Comparison of ENCODE assay signal across 13 cellular contexts in genomic region chr3:43707998-43708397, GRCh38. TPM values are rescaled to one million over a fixed set of nuclear protein-coding genes. Genes with fewer than 3 reads are reported as not detected.
DNase-seq lines count a peak whose midpoint lies in the region; ATAC-seq and TF ChIP-seq lines count a peak whose summit lies in the region.
"Had no signal": no experiment of that assay in that cellular context is flagged by ENCODE, and none has a peak within 500 bp of the region (broad histone marks: within the 10 kb centered on the region; RNA-seq: fewer than 3 reads in every experiment).

No MANE protein-coding gene starts in this region.

- H3K79me2 ChIP-seq in PC-3 (ENCODE audit: low read length) = peaks cover 13% of the 10 kb centered on the region

- H4K20me1 ChIP-seq in PC-3 (ENCODE audit: low read length) = no peaks in the 10 kb centered on the region

- DNase-seq in GM04503 (ENCODE audit: low read depth) (peak; percentile 80), PC-3 (peak; percentile 97), epithelial cell of esophagus (ENCODE audit: low read depth) (peak; percentile 95), pulmonary artery endothelial cell (ENCODE audit: low read depth, low spot score) (peak; percentile 40), NCI-H1048 (lab: John Stamatoyannopoulos, UW) (no peak), NCI-H526 treated with DMSO at 0.1 percent for 48 hours (lab: John Stamatoyannopoulos, UW) (no peak), COR-L47 (lab: John Stamatoyannopoulos, UW) (no peak)
- DNase-seq: left colon; NCI-H187 treated with DMSO at 0.1 percent for 48 hours; stimulated activated naive B cell treated with anti-CD40 and anti-IgM and Interleukin-4, amounts not matched to agents 10 μg/mL and 1 μg/mL and 100 μg/mL, for 72 hours had no signal

- peaks cover 8% of the 10 kb centered on the region for H3F3A ChIP-seq in PC-3 (ENCODE audit: low read length, unreplicated experiment)

- no peak overlapping the region for H2AFZ ChIP-seq in PC-3 (ENCODE audit: low read length)

- CTCF ChIA-PET in PC-3 (lab: Charles Lee) = interaction anchor here (0.5 to 0.7 kb wide), 4 partner anchors 59 to 484 kb away, joined by 3 to 9 read pairs (median 4); no protein-coding TSS in a partner anchor

- H3K4me1 ChIP-seq in PC-3 (ENCODE audit: insufficient read depth, low read length) = peaks cover 37% of the 10 kb centered on the region
- H3K4me1 ChIP-seq: right atrium auricular region had no signal

- H3K9ac ChIP-seq in PC-3 (ENCODE audit: low read length) = no peak overlapping the region

- ATAC-seq in PC-3 (peak; percentile 98), HG02610 (IDR thresholded peaks at IDR 0.05; ENCODE audit: unreplicated experiment) (no peak)
- ATAC-seq: left colon; stimulated activated naive B cell treated with anti-CD40 and anti-IgM and Interleukin-4, amounts not matched to agents 10 μg/mL and 1 μg/mL and 100 μg/mL, for 72 hours had no signal

- TF ChIP-seq CTCF in PC-3 (conservative IDR thresholded peaks at IDR 0.05; ENCODE audit: low read depth, low read length) = no peak
- TF ChIP-seq CTCF in epithelial cell of esophagus (IDR thresholded peaks at IDR 0.05; ENCODE audit: insufficient read depth, low read depth, low read length, missing control alignments) = no peak

- H3K27me3 ChIP-seq in PC-3 (ENCODE audit: low read length) = no peaks in the 10 kb centered on the region
- H3K27me3 ChIP-seq: right atrium auricular region had no signal

- POLR2A ChIA-PET in PC-3 (lab: Charles Lee; ENCODE audit: unreplicated experiment) = no interaction called here

- peak overlapping the region; percentile 57 for H3K27ac ChIP-seq in PC-3 (ENCODE audit: low read length)
- H3K27ac ChIP-seq: coronary artery, right atrium auricular region had no signal

- H3K9me2 ChIP-seq in PC-3 (replicated peaks; ENCODE audit: low read length) = no peaks in the 10 kb centered on the region

- no peaks in the 10 kb centered on the region for H3K9me3 ChIP-seq in PC-3 (ENCODE audit: low read length)
- H3K9me3 ChIP-seq: right atrium auricular region had no signal

- H3K4me2 ChIP-seq in PC-3 (ENCODE audit: low read length) = peak overlapping the region; percentile 52

- peaks cover 18% of the 10 kb centered on the region; the same call in 1 of the 2 replicates for H3K36me3 ChIP-seq in PC-3 (ENCODE audit: low read depth, low read length)

- intact Hi-C loops in PC-3 (cut with micrococcal nuclease) = no loop called here

- H3K4me3 ChIP-seq in PC-3 (ENCODE audit: low read length) (no peak overlapping the region), epithelial cell of esophagus (ENCODE audit: low read length) (no peak overlapping the region)
- H3K4me3 ChIP-seq: coronary artery, right atrium auricular region had no signal

- BruUV-seq in PC-3 (replicated peaks; lab: Mats Ljungman, UMichigan) = no TSS peak

RNA-seq across cellular contexts. Expression of gene ABHD5, which starts 17.3 kb away (rescaled TPM):
- total RNA-seq in PC-3 (2014; rRNA removed) (27.1 and 29.5 TPM in 2 replicates), pulmonary artery endothelial cell (23.7 and 41.0 TPM in 2 replicates)

Comparison
In these comparisons a context has a peak if more than half of its experiments do, and no peak if none do; other contexts are left out.
1. DNase-seq: peak in GM04503 (single experiment), PC-3 (single experiment), epithelial cell of esophagus (single experiment) and pulmonary artery endothelial cell (single experiment); none in NCI-H1048 (single experiment), NCI-H526 treated with DMSO at 0.1 percent for 48 hours (single experiment) and COR-L47 (single experiment).